In genomic region chr1:56897150-56898004, GRCh38 we compare ENCODE assay signal across 1 cellular context.
TF ChIP-seq lines count a peak whose summit lies in the region.

No MANE protein-coding gene starts in this region.

TF ChIP-seq in K562, 482 proteins besides CTCF, POLR2A, EP300 and RAD21:
- peak in 1 of 2 experiments; percentile 29; a peak in 1 of 4 replicates for TF ChIP-seq MLLT1 (IDR thresholded peaks at IDR 0.05)
- TF ChIP-seq ZBTB17 (CRISPR knock-in tag; IDR thresholded peaks at IDR 0.05), result peak; percentile 88
- TF ChIP-seq ZZZ3 (IDR thresholded peaks at IDR 0.05), result no peak
- no peak for TF ChIP-seq DMBX1 (CRISPR knock-in tag; IDR thresholded peaks at IDR 0.05; ENCODE audit: borderline replicate concordance)
- no peak for TF ChIP-seq KDM2B (CRISPR knock-in tag; IDR thresholded peaks at IDR 0.05)
TF ChIP-seq in K562: peak in this region for 2.
